ENCODE assay signal across 33 cellular contexts in genomic region chr3:168047936-168048335, GRCh38.
"Had no signal": no experiment of that assay in that cellular context is flagged by ENCODE, and none has a peak within 500 bp of the region (broad histone marks: within the 10 kb centered on the region; RNA-seq: fewer than 3 reads in every experiment).

No MANE protein-coding gene starts in this region.

- H3K27me3 ChIP-seq: ascending aorta, cardiac muscle cell had no signal

- H3K27ac Mint-ChIP-seq: activated CD4-positive, alpha-beta memory T cell treated with anti-CD3 and anti-CD28 coated beads, Interleukin-2, amount 10 ng/mL, durations not matched to agents 7 days and 5 days; activated CD4-positive, alpha-beta T cell treated with anti-CD3 and anti-CD28 coated beads for 36 hours; activated CD4-positive, alpha-beta T cell treated with anti-CD3 and anti-CD28 coated beads, Interleukin-2, amount 10 ng/mL, durations not matched to agents 7 days and 5 days; activated CD8-positive, alpha-beta memory T cell treated with anti-CD3 and anti-CD28 coated beads, Interleukin-2, amount 10 ng/mL, durations not matched to agents 7 days and 5 days; activated CD8-positive, alpha-beta T cell treated with anti-CD3 and anti-CD28 coated beads, Interleukin-2, amount 10 ng/mL, durations not matched to agents 7 days and 5 days; activated naive CD4-positive, alpha-beta T cell treated with anti-CD3 and anti-CD28 coated beads, Interleukin-2, amount 10 ng/mL, durations not matched to agents 7 days and 5 days; activated naive CD4-positive, alpha-beta T cell treated with anti-CD3 and anti-CD28 coated beads, Interleukin-2, amount 50 U/mL, for 24 hours; activated naive CD8-positive, alpha-beta T cell; activated naive CD8-positive, alpha-beta T cell treated with anti-CD3 and anti-CD28 coated beads, Interleukin-2, amount 10 ng/mL, durations not matched to agents 7 days and 5 days; activated naive CD8-positive, alpha-beta T cell treated with anti-CD3 and anti-CD28 coated beads, Interleukin-2, amount 50 U/mL, for 24 hours; activated T-cell treated with anti-CD3 and anti-CD28 coated beads, Interleukin-2, amount 50 U/mL, for 24 hours; activated T-helper 2 cell treated with anti-CD3 and anti-CD28 coated beads, Interferon-gamma antibody, Interleukin-2, Interleukin-4, amounts not matched to agents 10 μg/mL and 5 μg/mL and 100 μg/mL, durations not matched to agents 14 hours and 24 hours and 36 hours; T-cell; T-helper 17 cell had no signal

- H3K36me3 Mint-ChIP-seq: activated CD8-positive, alpha-beta memory T cell treated with anti-CD3 and anti-CD28 coated beads, Interleukin-2, amount 10 ng/mL, durations not matched to agents 7 days and 5 days; activated naive CD4-positive, alpha-beta T cell treated with anti-CD3 and anti-CD28 coated beads, Interleukin-2, amount 10 ng/mL, durations not matched to agents 7 days and 5 days; activated naive CD4-positive, alpha-beta T cell treated with anti-CD3 and anti-CD28 coated beads, Interleukin-2, amount 50 U/mL, for 24 hours; activated naive CD8-positive, alpha-beta T cell; activated naive CD8-positive, alpha-beta T cell treated with anti-CD3 and anti-CD28 coated beads, Interleukin-2, amount 10 ng/mL, durations not matched to agents 7 days and 5 days; brain; T-cell had no signal

- H3K36me3 ChIP-seq: ascending aorta had no signal

- H3K27ac ChIP-seq: WERI-Rb-1 had no signal

- H3K4me3 ChIP-seq: ascending aorta, cardiac muscle cell had no signal

- H3K4me3 Mint-ChIP-seq: activated CD4-positive, alpha-beta memory T cell treated with anti-CD3 and anti-CD28 coated beads, Interleukin-2, amount 10 ng/mL, durations not matched to agents 7 days and 5 days; activated CD4-positive, alpha-beta T cell treated with anti-CD3 and anti-CD28 coated beads for 36 hours; activated CD4-positive, alpha-beta T cell treated with anti-CD3 and anti-CD28 coated beads, Interleukin-2, amount 10 ng/mL, durations not matched to agents 7 days and 5 days; activated CD8-positive, alpha-beta memory T cell treated with anti-CD3 and anti-CD28 coated beads, Interleukin-2, amount 10 ng/mL, durations not matched to agents 7 days and 5 days; activated CD8-positive, alpha-beta T cell treated with anti-CD3 and anti-CD28 coated beads, Interleukin-2, amount 10 ng/mL, durations not matched to agents 7 days and 5 days; activated naive CD4-positive, alpha-beta T cell treated with anti-CD3 and anti-CD28 coated beads, Interleukin-2, amount 10 ng/mL, durations not matched to agents 7 days and 5 days; activated naive CD4-positive, alpha-beta T cell treated with anti-CD3 and anti-CD28 coated beads, Interleukin-2, amount 50 U/mL, for 24 hours; activated naive CD8-positive, alpha-beta T cell; activated naive CD8-positive, alpha-beta T cell treated with anti-CD3 and anti-CD28 coated beads, Interleukin-2, amount 10 ng/mL, durations not matched to agents 7 days and 5 days; activated naive CD8-positive, alpha-beta T cell treated with anti-CD3 and anti-CD28 coated beads, Interleukin-2, amount 50 U/mL, for 24 hours; activated T-cell treated with anti-CD3 and anti-CD28 coated beads, Interleukin-2, amount 50 U/mL, for 24 hours; T-cell; T-helper 17 cell had no signal

- H3K9me3 Mint-ChIP-seq: activated CD4-positive, alpha-beta memory T cell treated with anti-CD3 and anti-CD28 coated beads, Interleukin-2, amount 10 ng/mL, durations not matched to agents 7 days and 5 days; activated CD4-positive, alpha-beta T cell treated with anti-CD3 and anti-CD28 coated beads, Interleukin-2, amount 10 ng/mL, durations not matched to agents 7 days and 5 days; activated naive CD4-positive, alpha-beta T cell treated with anti-CD3 and anti-CD28 coated beads, Interleukin-2, amount 10 ng/mL, durations not matched to agents 7 days and 5 days; activated naive CD4-positive, alpha-beta T cell treated with anti-CD3 and anti-CD28 coated beads, Interleukin-2, amount 50 U/mL, for 24 hours; activated naive CD8-positive, alpha-beta T cell treated with anti-CD3 and anti-CD28 coated beads, Interleukin-2, amount 10 ng/mL, durations not matched to agents 7 days and 5 days; activated naive CD8-positive, alpha-beta T cell treated with anti-CD3 and anti-CD28 coated beads, Interleukin-2, amount 50 U/mL, for 24 hours; activated T-cell treated with anti-CD3 and anti-CD28 coated beads, Interleukin-2, amount 50 U/mL, for 24 hours; activated T-helper 2 cell treated with anti-CD3 and anti-CD28 coated beads, Interferon-gamma antibody, Interleukin-2, Interleukin-4, amounts not matched to agents 10 μg/mL and 5 μg/mL and 100 μg/mL, durations not matched to agents 14 hours and 24 hours and 36 hours; brain; T-cell; WTC11 had no signal

- ATAC-seq: activated CD4-positive, CD25-positive, alpha-beta regulatory T cell treated with anti-CD3 and anti-CD28 coated beads, Interleukin-2, amount 50 U/mL, for 24 hours had no signal

- FAIRE-seq: bronchial epithelial cell had no signal

- H3K9me3 ChIP-seq: ascending aorta had no signal

- H3K27me3 Mint-ChIP-seq: activated CD4-positive, alpha-beta memory T cell treated with anti-CD3 and anti-CD28 coated beads, Interleukin-2, amount 10 ng/mL, durations not matched to agents 7 days and 5 days; activated CD4-positive, alpha-beta T cell treated with anti-CD3 and anti-CD28 coated beads, Interleukin-2, amount 10 ng/mL, durations not matched to agents 7 days and 5 days; activated naive CD4-positive, alpha-beta T cell treated with anti-CD3 and anti-CD28 coated beads, Interleukin-2, amount 10 ng/mL, durations not matched to agents 7 days and 5 days; activated naive CD4-positive, alpha-beta T cell treated with anti-CD3 and anti-CD28 coated beads, Interleukin-2, amount 50 U/mL, for 24 hours; activated T-cell treated with anti-CD3 and anti-CD28 coated beads, Interleukin-2, amount 50 U/mL, for 24 hours; brain had no signal

- H3K4me1 Mint-ChIP-seq: activated CD4-positive, alpha-beta memory T cell treated with anti-CD3 and anti-CD28 coated beads, Interleukin-2, amount 10 ng/mL, durations not matched to agents 7 days and 5 days; activated CD4-positive, alpha-beta T cell treated with anti-CD3 and anti-CD28 coated beads for 36 hours; activated CD4-positive, alpha-beta T cell treated with anti-CD3 and anti-CD28 coated beads, Interleukin-2, amount 10 ng/mL, durations not matched to agents 7 days and 5 days; activated CD8-positive, alpha-beta memory T cell treated with anti-CD3 and anti-CD28 coated beads, Interleukin-2, amount 10 ng/mL, durations not matched to agents 7 days and 5 days; activated naive CD4-positive, alpha-beta T cell treated with anti-CD3 and anti-CD28 coated beads, Interleukin-2, amount 10 ng/mL, durations not matched to agents 7 days and 5 days; activated naive CD4-positive, alpha-beta T cell treated with anti-CD3 and anti-CD28 coated beads, Interleukin-2, amount 50 U/mL, for 24 hours; activated naive CD8-positive, alpha-beta T cell treated with anti-CD3 and anti-CD28 coated beads, Interleukin-2, amount 10 ng/mL, durations not matched to agents 7 days and 5 days; activated naive CD8-positive, alpha-beta T cell treated with anti-CD3 and anti-CD28 coated beads, Interleukin-2, amount 50 U/mL, for 24 hours; T-cell; T-helper 17 cell had no signal

- DNase-seq: activated CD4-positive, alpha-beta memory T cell treated with anti-CD3 and anti-CD28 coated beads, Interleukin-2, amount 10 ng/mL, durations not matched to agents 7 days and 5 days; activated CD4-positive, alpha-beta T cell treated with anti-CD3 and anti-CD28 coated beads for 1 hour; activated CD4-positive, alpha-beta T cell treated with anti-CD3 and anti-CD28 coated beads for 36 hours; activated CD4-positive, alpha-beta T cell treated with anti-CD3 and anti-CD28 coated beads for 48 hours; activated CD4-positive, alpha-beta T cell treated with anti-CD3 and anti-CD28 coated beads, Interleukin-2, amount 50 U/mL, for 48 hours; activated CD4-positive, CD25-positive, alpha-beta regulatory T cell; activated CD8-positive, alpha-beta memory T cell treated with anti-CD3 and anti-CD28 coated beads for 24 hours; activated CD8-positive, alpha-beta memory T cell treated with anti-CD3 and anti-CD28 coated beads, Interleukin-2, amount 10 ng/mL, durations not matched to agents 7 days and 5 days; activated CD8-positive, alpha-beta memory T cell treated with anti-CD3 and anti-CD28 coated beads, Interleukin-2, amount 50 U/mL, for 48 hours; activated effector memory CD4-positive, alpha-beta T cell treated with Interleukin-2 at 50 U/mL for 16 hours; activated gamma-delta T cell; activated naive CD4-positive, alpha-beta T cell treated with anti-CD3 and anti-CD28 coated beads, Interleukin-2, amount 10 ng/mL, durations not matched to agents 7 days and 5 days; activated naive CD4-positive, alpha-beta T cell treated with Interleukin-2 at 50 U/mL for 16 hours; activated naive CD8-positive, alpha-beta T cell treated with anti-CD3 and anti-CD28 coated beads, Interleukin-2, amount 10 ng/mL, durations not matched to agents 7 days and 5 days; activated naive CD8-positive, alpha-beta T cell treated with anti-CD3 and anti-CD28 coated beads, Interleukin-2, amount 50 U/mL, for 24 hours; activated T-cell treated with anti-CD3 and anti-CD28 coated beads, Interleukin-2, amount 50 U/mL, for 24 hours; activated T-cell treated with anti-CD3 and anti-CD28 coated beads, Interleukin-2, amount 50 U/mL, for 48 hours; central memory CD4-positive, alpha-beta T cell; T-cell; T-helper 17 cell; T1000; WERI-Rb-1 had no signal
